ENCODE assay signal across 14 cellular contexts in the genomic region with DNA sequence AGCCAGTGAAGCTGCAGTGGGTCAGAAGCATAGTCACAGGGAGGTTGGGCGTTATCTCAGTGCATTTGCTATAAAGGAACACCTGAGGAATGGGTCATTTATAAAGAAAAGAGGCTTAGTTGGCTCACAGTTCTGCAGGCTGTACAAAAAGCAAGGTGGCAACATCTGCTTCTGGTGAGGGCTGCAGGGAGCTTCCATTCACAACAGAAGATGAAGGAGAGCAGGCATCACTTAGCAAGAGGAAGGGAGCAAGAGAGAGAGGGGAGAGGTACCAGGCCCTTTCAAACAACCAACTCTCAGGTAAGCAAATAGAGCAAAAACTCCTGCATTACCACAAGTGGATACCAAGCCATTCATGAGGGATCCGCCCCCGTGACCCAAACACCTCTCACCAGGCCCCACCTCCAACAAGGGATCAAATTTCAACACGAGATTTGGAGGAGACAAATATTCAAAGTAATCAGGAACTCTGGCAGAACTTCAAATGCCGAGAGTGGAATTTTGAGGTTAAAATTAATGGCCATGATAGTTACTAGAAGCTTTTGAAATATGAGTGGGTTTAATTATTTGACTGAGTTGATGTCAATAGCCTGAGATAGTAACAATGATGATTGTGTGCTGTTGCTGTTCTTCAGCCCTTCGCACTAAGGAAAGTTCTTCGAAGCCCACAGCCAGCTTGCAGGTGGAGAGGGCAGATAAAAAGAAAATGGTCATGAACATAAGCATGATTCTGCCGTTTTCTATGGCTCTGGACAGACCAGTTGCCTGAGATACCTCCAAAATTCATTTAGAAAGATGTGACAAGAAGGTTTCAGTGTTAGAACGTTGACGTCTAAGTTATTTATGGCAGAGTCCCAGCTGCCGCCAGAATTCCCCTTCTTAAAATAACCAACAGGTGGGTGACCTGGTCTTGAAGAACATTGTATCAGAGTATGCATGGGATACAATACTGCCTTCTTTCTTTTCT. TPM values are rescaled to one million over a fixed set of nuclear protein-coding genes. Genes with fewer than 3 reads are reported as not detected.
A peak's percentile ranks its signal among the peaks of the same experiment; 100 is the strongest.
DNase-seq lines count a peak whose midpoint lies in the region; ATAC-seq and TF ChIP-seq lines count a peak whose summit lies in the region.
"Had no signal": no experiment of that assay in that cellular context is flagged by ENCODE, and none has a peak within 500 bp of the region (broad histone marks: within the 10 kb centered on the region; RNA-seq: fewer than 3 reads in every experiment).

No MANE protein-coding gene starts in this region.

- no peak overlapping the region for H3K4me3 ChIP-seq in OCI-LY3 (ENCODE audit: low read length)
- no peak overlapping the region for H3K4me3 ChIP-seq in foreskin fibroblast (ENCODE audit: low read depth in 1 of 2, low read length in 2 of 2)
- H3K4me3 ChIP-seq: sigmoid colon, thoracic aorta had no signal

- H3K36me3 Mint-ChIP-seq in natural killer cell = no peaks in the 10 kb centered on the region
- H3K36me3 Mint-ChIP-seq in activated CD8-positive, alpha-beta T cell treated with anti-CD3 and anti-CD28 coated beads for 36 hours (ENCODE audit: low read depth) = peaks cover 4% of the 10 kb centered on the region

- peaks cover 30% of the 10 kb centered on the region for H3K4me1 ChIP-seq in OCI-LY3 (ENCODE audit: low read length)
- H3K4me1 ChIP-seq: BE2C, sigmoid colon had no signal

- ATAC-seq in GM19351 (IDR thresholded peaks at IDR 0.05; ENCODE audit: unreplicated experiment) (peak; percentile 86), HG02938 (IDR thresholded peaks at IDR 0.05; ENCODE audit: unreplicated experiment) (peak; percentile 76), natural killer cell (no peak)
- no peak for ATAC-seq in activated CD8-positive, alpha-beta T cell treated with anti-CD3 and anti-CD28 coated beads for 36 hours

- H4K20me1 ChIP-seq in OCI-LY3 (ENCODE audit: insufficient read depth, low read length) = no peaks in the 10 kb centered on the region

- CTCF ChIA-PET in activated CD8-positive, alpha-beta T cell treated with anti-CD3 and anti-CD28 coated beads for 36 hours (lab: Charles Lee) = interaction anchor here (0.9 kb wide), 1 partner anchor 12 kb away, joined by 3 read pairs; no protein-coding TSS in a partner anchor

- H3K4me3 Mint-ChIP-seq in natural killer cell = no peak overlapping the region
- no peak overlapping the region for H3K4me3 Mint-ChIP-seq in activated CD8-positive, alpha-beta T cell treated with anti-CD3 and anti-CD28 coated beads for 36 hours
- H3K4me3 Mint-ChIP-seq: HFFc6 had no signal

- peak overlapping the region; percentile 18; the same call in 1 of the 2 replicates for H3K4me2 ChIP-seq in OCI-LY3 (ENCODE audit: low read length)

- peaks cover 0 to 2% of the 10 kb centered on the region in 2 donors for H3K9me3 Mint-ChIP-seq in natural killer cell
- H3K9me3 Mint-ChIP-seq in activated CD8-positive, alpha-beta T cell treated with anti-CD3 and anti-CD28 coated beads for 36 hours = peaks cover 10% of the 10 kb centered on the region

- no peak overlapping the region for H3K27ac Mint-ChIP-seq in natural killer cell
- no peak overlapping the region for H3K27ac Mint-ChIP-seq in activated CD8-positive, alpha-beta T cell treated with anti-CD3 and anti-CD28 coated beads for 36 hours
- H3K27ac Mint-ChIP-seq: HFFc6 had no signal

- no peaks in the 10 kb centered on the region for H3K36me3 ChIP-seq in OCI-LY3 (replicated peaks; ENCODE audit: low read depth, low read length)
- H3K36me3 ChIP-seq: BE2C, sigmoid colon, thoracic aorta had no signal

- POLR2A ChIA-PET in activated CD8-positive, alpha-beta T cell treated with anti-CD3 and anti-CD28 coated beads for 36 hours (lab: Charles Lee) = interaction anchor here (0.9 to 1.1 kb wide), 3 partner anchors 85 to 124 kb away, joined by 3 read pairs; no protein-coding TSS in a partner anchor

- DNase-seq in NCI-H2081 treated with DMSO at 0.1 percent for 48 hours (lab: John Stamatoyannopoulos, UW) (no peak), natural killer cell (no peak), foreskin fibroblast (no peak)
- DNase-seq in activated CD8-positive, alpha-beta T cell treated with anti-CD3 and anti-CD28 coated beads for 36 hours = no peak
- DNase-seq: activated CD4-positive, alpha-beta T cell treated with anti-CD3 and anti-CD28 coated beads for 4 hours; BE2C; HFFc6; NCI-H69; sigmoid colon had no signal

- H3K4me1 Mint-ChIP-seq in natural killer cell = no peaks in the 10 kb centered on the region
- no peaks in the 10 kb centered on the region for H3K4me1 Mint-ChIP-seq in activated CD8-positive, alpha-beta T cell treated with anti-CD3 and anti-CD28 coated beads for 36 hours (ENCODE audit: low read depth)

- H3K9me3 ChIP-seq in OCI-LY3 (ENCODE audit: insufficient read depth, low read length) = no peaks in the 10 kb centered on the region
- H3K9me3 ChIP-seq: BE2C, sigmoid colon, thoracic aorta had no signal

- intact Hi-C loops in natural killer cell (cut with micrococcal nuclease) = no loop called here
- intact Hi-C loops in activated CD8-positive, alpha-beta T cell treated with anti-CD3 and anti-CD28 coated beads for 36 hours (cut with micrococcal nuclease) = no loop called here

- H3K27ac ChIP-seq in C4-2B (peak overlapping the region; percentile 1; the same call in 1 of the 2 replicates), OCI-LY3 (ENCODE audit: low read length) (no peak overlapping the region)
- H3K27ac ChIP-seq: sigmoid colon, thoracic aorta had no signal

- peaks cover 0 to 26% of the 10 kb centered on the region in 2 donors for H3K27me3 Mint-ChIP-seq in natural killer cell (ENCODE audit: low read depth in 2 of 2)
- H3K27me3 Mint-ChIP-seq in activated CD8-positive, alpha-beta T cell treated with anti-CD3 and anti-CD28 coated beads for 36 hours = no peaks in the 10 kb centered on the region

- H3K79me2 ChIP-seq in OCI-LY3 (ENCODE audit: low read length) = no peaks in the 10 kb centered on the region

- no peaks in the 10 kb centered on the region for H3K27me3 ChIP-seq in OCI-LY3 (ENCODE audit: low read depth, low read length)
- H3K27me3 ChIP-seq: BE2C, sigmoid colon had no signal

- H3K9ac ChIP-seq in OCI-LY3 (ENCODE audit: low read length) = no peak overlapping the region

- H2AFZ ChIP-seq in OCI-LY3 (ENCODE audit: low read depth, low read length) = no peak overlapping the region

- TF ChIP-seq CTCF in C4-2B (conservative IDR thresholded peaks at IDR 0.05) = no peak
- no peak for TF ChIP-seq CTCF in OCI-LY3 (IDR thresholded peaks at IDR 0.05; ENCODE audit: low read depth, low read length)
- no peak for TF ChIP-seq CTCF in natural killer cell (IDR thresholded peaks at IDR 0.05)
- TF ChIP-seq CTCF in activated CD8-positive, alpha-beta T cell treated with anti-CD3 and anti-CD28 coated beads for 36 hours (IDR thresholded peaks at IDR 0.05) = no peak
- no peak for TF ChIP-seq CTCF in foreskin fibroblast (IDR thresholded peaks at IDR 0.05; ENCODE audit: low read depth, low read length)

RNA-seq across cellular contexts. Expression of a gene that starts 55.3 kb away (rescaled TPM):
- 1 to 10 TPM in 2 of 3 donors, not detected in 1; 1.1 to 1.5 TPM for total RNA-seq in natural killer cell
- 10 to 100 TPM; 20.0 to 21.9 TPM for total RNA-seq in activated CD8-positive, alpha-beta T cell treated with anti-CD3 and anti-CD28 coated beads for 36 hours
- total RNA-seq: thoracic aorta had no signal

Comparison
In these comparisons a context has a peak if more than half of its experiments do, and no peak if none do; other contexts are left out.
1. ATAC-seq: peak in GM19351 (single experiment) and HG02938 (single experiment); none in natural killer cell (0 of 3) and activated CD8-positive, alpha-beta T cell treated with anti-CD3 and anti-CD28 coated beads for 36 hours (single experiment).
2. RNA of a gene that starts 55.3 kb away (total RNA-seq): 20.0 to 21.9 TPM in activated CD8-positive, alpha-beta T cell treated with anti-CD3 and anti-CD28 coated beads for 36 hours; 1.1 to 1.5 TPM in natural killer cell; every median in the first group is over 4 times any median in the second.